Comparison of ENCODE assay signal across 1 cellular context in the genomic region with DNA sequence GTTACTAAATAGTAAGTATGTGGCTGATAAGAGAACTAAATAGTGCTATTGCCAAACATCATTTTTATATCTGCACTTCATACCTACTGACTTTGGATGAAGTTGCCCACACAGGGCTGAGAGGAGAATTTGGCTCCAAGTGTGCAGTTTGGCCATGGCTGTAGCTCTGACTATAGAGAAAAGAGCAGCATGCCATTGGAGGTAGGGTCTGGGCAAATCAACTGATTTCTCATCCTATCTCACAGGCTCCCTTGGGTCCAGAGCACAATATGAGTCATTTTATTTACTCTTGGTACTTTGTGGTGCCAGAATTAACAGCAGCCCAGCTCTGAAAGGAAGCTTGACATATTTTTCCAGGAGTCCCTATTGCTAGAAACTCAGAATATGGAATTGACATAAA.
TF ChIP-seq lines count a peak whose summit lies in the region.

No MANE protein-coding gene starts in this region.

TF ChIP-seq in GM23338, 12 proteins besides CTCF, POLR2A, EP300 and RAD21 (continued from another document):
- TF ChIP-seq, protein P1, sequence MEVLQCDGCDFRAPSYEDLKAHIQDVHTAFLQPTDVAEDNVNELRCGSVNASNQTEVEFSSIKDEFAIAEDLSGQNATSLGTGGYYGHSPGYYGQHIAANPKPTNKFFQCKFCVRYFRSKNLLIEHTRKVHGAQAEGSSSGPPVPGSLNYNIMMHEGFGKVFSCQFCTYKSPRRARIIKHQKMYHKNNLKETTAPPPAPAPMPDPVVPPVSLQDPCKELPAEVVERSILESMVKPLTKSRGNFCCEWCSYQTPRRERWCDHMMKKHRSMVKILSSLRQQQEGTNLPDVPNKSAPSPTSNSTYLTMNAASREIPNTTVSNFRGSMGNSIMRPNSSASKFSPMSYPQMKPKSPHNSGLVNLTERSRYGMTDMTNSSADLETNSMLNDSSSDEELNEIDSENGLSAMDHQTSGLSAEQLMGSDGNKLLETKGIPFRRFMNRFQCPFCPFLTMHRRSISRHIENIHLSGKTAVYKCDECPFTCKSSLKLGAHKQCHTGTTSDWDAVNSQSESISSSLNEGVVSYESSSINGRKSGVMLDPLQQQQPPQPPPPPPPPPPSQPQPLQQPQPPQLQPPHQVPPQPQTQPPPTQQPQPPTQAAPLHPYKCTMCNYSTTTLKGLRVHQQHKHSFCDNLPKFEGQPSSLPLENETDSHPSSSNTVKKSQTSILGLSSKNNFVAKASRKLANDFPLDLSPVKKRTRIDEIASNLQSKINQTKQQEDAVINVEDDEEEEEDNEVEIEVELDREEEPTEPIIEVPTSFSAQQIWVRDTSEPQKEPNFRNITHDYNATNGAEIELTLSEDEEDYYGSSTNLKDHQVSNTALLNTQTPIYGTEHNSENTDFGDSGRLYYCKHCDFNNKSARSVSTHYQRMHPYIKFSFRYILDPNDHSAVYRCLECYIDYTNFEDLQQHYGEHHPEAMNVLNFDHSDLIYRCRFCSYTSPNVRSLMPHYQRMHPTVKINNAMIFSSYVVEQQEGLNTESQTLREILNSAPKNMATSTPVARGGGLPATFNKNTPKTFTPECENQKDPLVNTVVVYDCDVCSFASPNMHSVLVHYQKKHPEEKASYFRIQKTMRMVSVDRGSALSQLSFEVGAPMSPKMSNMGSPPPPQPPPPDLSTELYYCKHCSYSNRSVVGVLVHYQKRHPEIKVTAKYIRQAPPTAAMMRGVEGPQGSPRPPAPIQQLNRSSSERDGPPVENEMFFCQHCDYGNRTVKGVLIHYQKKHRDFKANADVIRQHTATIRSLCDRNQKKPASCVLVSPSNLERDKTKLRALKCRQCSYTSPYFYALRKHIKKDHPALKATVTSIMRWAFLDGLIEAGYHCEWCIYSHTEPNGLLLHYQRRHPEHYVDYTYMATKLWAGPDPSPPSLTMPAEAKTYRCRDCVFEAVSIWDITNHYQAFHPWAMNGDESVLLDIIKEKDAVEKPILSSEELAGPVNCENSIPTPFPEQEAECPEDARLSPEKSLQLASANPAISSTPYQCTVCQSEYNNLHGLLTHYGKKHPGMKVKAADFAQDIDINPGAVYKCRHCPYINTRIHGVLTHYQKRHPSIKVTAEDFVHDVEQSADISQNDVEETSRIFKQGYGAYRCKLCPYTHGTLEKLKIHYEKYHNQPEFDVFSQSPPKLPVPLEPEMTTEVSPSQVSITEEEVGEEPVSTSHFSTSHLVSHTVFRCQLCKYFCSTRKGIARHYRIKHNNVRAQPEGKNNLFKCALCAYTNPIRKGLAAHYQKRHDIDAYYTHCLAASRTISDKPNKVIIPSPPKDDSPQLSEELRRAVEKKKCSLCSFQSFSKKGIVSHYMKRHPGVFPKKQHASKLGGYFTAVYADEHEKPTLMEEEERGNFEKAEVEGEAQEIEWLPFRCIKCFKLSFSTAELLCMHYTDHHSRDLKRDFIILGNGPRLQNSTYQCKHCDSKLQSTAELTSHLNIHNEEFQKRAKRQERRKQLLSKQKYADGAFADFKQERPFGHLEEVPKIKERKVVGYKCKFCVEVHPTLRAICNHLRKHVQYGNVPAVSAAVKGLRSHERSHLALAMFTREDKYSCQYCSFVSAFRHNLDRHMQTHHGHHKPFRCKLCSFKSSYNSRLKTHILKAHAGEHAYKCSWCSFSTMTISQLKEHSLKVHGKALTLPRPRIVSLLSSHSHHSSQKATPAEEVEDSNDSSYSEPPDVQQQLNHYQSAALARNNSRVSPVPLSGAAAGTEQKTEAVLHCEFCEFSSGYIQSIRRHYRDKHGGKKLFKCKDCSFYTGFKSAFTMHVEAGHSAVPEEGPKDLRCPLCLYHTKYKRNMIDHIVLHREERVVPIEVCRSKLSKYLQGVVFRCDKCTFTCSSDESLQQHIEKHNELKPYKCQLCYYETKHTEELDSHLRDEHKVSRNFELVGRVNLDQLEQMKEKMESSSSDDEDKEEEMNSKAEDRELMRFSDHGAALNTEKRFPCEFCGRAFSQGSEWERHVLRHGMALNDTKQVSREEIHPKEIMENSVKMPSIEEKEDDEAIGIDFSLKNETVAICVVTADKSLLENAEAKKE (CRISPR knock-in tag; IDR thresholded peaks at IDR 0.05), result no peak
- TF ChIP-seq, protein P2, sequence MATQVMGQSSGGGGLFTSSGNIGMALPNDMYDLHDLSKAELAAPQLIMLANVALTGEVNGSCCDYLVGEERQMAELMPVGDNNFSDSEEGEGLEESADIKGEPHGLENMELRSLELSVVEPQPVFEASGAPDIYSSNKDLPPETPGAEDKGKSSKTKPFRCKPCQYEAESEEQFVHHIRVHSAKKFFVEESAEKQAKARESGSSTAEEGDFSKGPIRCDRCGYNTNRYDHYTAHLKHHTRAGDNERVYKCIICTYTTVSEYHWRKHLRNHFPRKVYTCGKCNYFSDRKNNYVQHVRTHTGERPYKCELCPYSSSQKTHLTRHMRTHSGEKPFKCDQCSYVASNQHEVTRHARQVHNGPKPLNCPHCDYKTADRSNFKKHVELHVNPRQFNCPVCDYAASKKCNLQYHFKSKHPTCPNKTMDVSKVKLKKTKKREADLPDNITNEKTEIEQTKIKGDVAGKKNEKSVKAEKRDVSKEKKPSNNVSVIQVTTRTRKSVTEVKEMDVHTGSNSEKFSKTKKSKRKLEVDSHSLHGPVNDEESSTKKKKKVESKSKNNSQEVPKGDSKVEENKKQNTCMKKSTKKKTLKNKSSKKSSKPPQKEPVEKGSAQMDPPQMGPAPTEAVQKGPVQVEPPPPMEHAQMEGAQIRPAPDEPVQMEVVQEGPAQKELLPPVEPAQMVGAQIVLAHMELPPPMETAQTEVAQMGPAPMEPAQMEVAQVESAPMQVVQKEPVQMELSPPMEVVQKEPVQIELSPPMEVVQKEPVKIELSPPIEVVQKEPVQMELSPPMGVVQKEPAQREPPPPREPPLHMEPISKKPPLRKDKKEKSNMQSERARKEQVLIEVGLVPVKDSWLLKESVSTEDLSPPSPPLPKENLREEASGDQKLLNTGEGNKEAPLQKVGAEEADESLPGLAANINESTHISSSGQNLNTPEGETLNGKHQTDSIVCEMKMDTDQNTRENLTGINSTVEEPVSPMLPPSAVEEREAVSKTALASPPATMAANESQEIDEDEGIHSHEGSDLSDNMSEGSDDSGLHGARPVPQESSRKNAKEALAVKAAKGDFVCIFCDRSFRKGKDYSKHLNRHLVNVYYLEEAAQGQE (IDR thresholded peaks at IDR 0.05; ENCODE audit: unreplicated experiment), result no peak
- TF ChIP-seq NANOG (IDR thresholded peaks at IDR 0.05; ENCODE audit: borderline replicate concordance) (no peak), CREB1 (CRISPR knock-in tag; IDR thresholded peaks at IDR 0.05; ENCODE audit: low read depth) (no peak)
